In genomic region chr20:33648396-33649004, GRCh38 we compare ENCODE assay signal across 12 cellular contexts. TPM values are rescaled to one million over a fixed set of nuclear protein-coding genes. Genes with fewer than 3 reads are reported as not detected.
DNase-seq lines count a peak whose midpoint lies in the region; ATAC-seq and TF ChIP-seq lines count a peak whose summit lies in the region.
"Had no signal": no experiment of that assay in that cellular context is flagged by ENCODE, and none has a peak within 500 bp of the region (broad histone marks: within the 10 kb centered on the region; RNA-seq: fewer than 3 reads in every experiment).

No MANE protein-coding gene starts in this region.

- H3K9me3 Mint-ChIP-seq in activated CD8-positive, alpha-beta memory T cell treated with anti-CD3 and anti-CD28 coated beads, Interleukin-2, amount 10 ng/mL, durations not matched to agents 7 days and 5 days (ENCODE audit: low read depth) = no peaks in the 10 kb centered on the region

- no peaks in the 10 kb centered on the region for H3K27me3 ChIP-seq in PC-3 (ENCODE audit: low read length)
- no peaks in the 10 kb centered on the region for H3K27me3 ChIP-seq in sigmoid colon
- H3K27me3 ChIP-seq in PC-9 (ENCODE audit: insufficient read depth, low read depth) = no peaks in the 10 kb centered on the region
- H3K27me3 ChIP-seq: pancreas had no signal

- 87 to 90% methylated on average over 14 of the region's 14 CpGs for WGBS in sigmoid colon, 2 donors

- H3K9me3 ChIP-seq in PC-3 (ENCODE audit: low read length) (no peaks in the 10 kb centered on the region), sigmoid colon (no peaks in the 10 kb centered on the region), PC-9 (ENCODE audit: insufficient read depth, low read depth) (no peaks in the 10 kb centered on the region)
- H3K9me3 ChIP-seq: pancreas had no signal

- peaks cover 15% of the 10 kb centered on the region for H3K36me3 Mint-ChIP-seq in activated CD8-positive, alpha-beta memory T cell treated with anti-CD3 and anti-CD28 coated beads, Interleukin-2, amount 10 ng/mL, durations not matched to agents 7 days and 5 days

- DNase-seq in EH (ENCODE audit: low read depth) = peak; percentile 21
- DNase-seq in PC-3 = peak; percentile 48
- peak; percentile 26 for DNase-seq in fibroblast of mammary gland (ENCODE audit: low read depth)
- DNase-seq in sigmoid colon = no peak
- DNase-seq in PC-9 = no peak
- no peak for DNase-seq in COR-L47 (lab: John Stamatoyannopoulos, UW)
- DNase-seq in activated CD8-positive, alpha-beta memory T cell treated with anti-CD3 and anti-CD28 coated beads, Interleukin-2, amount 10 ng/mL, durations not matched to agents 7 days and 5 days = no peak
- DNase-seq in NCI-H2029 treated with DMSO at 0.1 percent for 48 hours (lab: John Stamatoyannopoulos, UW) = no peak
- DNase-seq: KBM-7; NCI-H2081 treated with DMSO at 0.1 percent for 48 hours; stimulated activated CD4-positive, alpha-beta T cell treated with anti-CD3 and anti-CD28 coated beads, Interleukin-4, amount 100 ng/mL, for 1 hour had no signal

- 0 out of 2 replicates have a peak overlapping the region, but pooled peaks have one; percentile 3 for H2AFZ ChIP-seq in PC-3 (ENCODE audit: low read length)
- H2AFZ ChIP-seq in PC-9 = no peak overlapping the region

- H3K9ac ChIP-seq in PC-3 (ENCODE audit: low read length) = no peak overlapping the region

- peak overlapping the region; percentile 58 for H3K27ac ChIP-seq in PC-3 (ENCODE audit: low read length)
- H3K27ac ChIP-seq in sigmoid colon = peak overlapping the region; percentile 5 to 66 (median 55)
- no peak overlapping the region for H3K27ac ChIP-seq in PC-9

- H3K27me3 Mint-ChIP-seq in activated CD8-positive, alpha-beta memory T cell treated with anti-CD3 and anti-CD28 coated beads, Interleukin-2, amount 10 ng/mL, durations not matched to agents 7 days and 5 days = no peaks in the 10 kb centered on the region

- H3K4me1 Mint-ChIP-seq in activated CD8-positive, alpha-beta memory T cell treated with anti-CD3 and anti-CD28 coated beads, Interleukin-2, amount 10 ng/mL, durations not matched to agents 7 days and 5 days = peaks cover 48% of the 10 kb centered on the region

- H4K20me1 ChIP-seq in PC-3 (ENCODE audit: low read length) = no peaks in the 10 kb centered on the region
- H4K20me1 ChIP-seq in PC-9 (ENCODE audit: insufficient read depth) = no peaks in the 10 kb centered on the region

- H3K36me3 ChIP-seq in PC-3 (ENCODE audit: low read depth, low read length) (peaks cover 15% of the 10 kb centered on the region), sigmoid colon (peaks cover 8 to 26% (median 15%) of the 10 kb centered on the region in 4 donors), PC-9 (ENCODE audit: low read depth) (no peaks in the 10 kb centered on the region)

- H3K4me2 ChIP-seq in PC-3 (ENCODE audit: low read length) = peak overlapping the region; percentile 79
- H3K4me2 ChIP-seq in PC-9 = no peak overlapping the region

- H3K79me2 ChIP-seq in PC-3 (ENCODE audit: low read length) (no peaks in the 10 kb centered on the region), PC-9 (ENCODE audit: low read depth) (no peaks in the 10 kb centered on the region)

- POLR2A ChIA-PET in PC-3 (lab: Charles Lee; ENCODE audit: unreplicated experiment) (interaction anchor here (1.0 to 1.4 kb wide), 2 partner anchors 126 to 159 kb away, joined by 6 to 11 read pairs; partner anchors contain the start of gene CBFA2T2), PC-9 (lab: Charles Lee; ENCODE audit: unreplicated experiment) (no interaction called here)

- CTCF ChIA-PET in PC-3 (lab: Charles Lee) = interaction anchor here (1.5 kb wide), 1 partner anchor 94 kb away, joined by 12 read pairs; no protein-coding TSS in a partner anchor
- CTCF ChIA-PET in PC-9 (lab: Charles Lee) = no interaction called here
- CTCF ChIA-PET in activated CD8-positive, alpha-beta memory T cell treated with anti-CD3 and anti-CD28 coated beads, Interleukin-2, amount 10 ng/mL, durations not matched to agents 7 days and 5 days (lab: Charles Lee) = interaction anchor here (1.0 to 1.3 kb wide), 2 partner anchors 18 to 176 kb away, joined by 3 to 10 read pairs; partner anchors contain the start of gene ACTL10

- peak overlapping the region; percentile 36; the same call in 1 of the 2 replicates for H3K4me3 ChIP-seq in PC-3 (ENCODE audit: low read length)
- no peak overlapping the region for H3K4me3 ChIP-seq in fibroblast of mammary gland (ENCODE audit: control insufficient read depth, low read depth, low read length)
- no peak overlapping the region for H3K4me3 ChIP-seq in sigmoid colon
- no peak overlapping the region for H3K4me3 ChIP-seq in PC-9

- H3K4me1 ChIP-seq in PC-3 (ENCODE audit: insufficient read depth, low read length) (peaks cover 34% of the 10 kb centered on the region), sigmoid colon (peaks cover 0 to 37% (median 27%) of the 10 kb centered on the region in 4 donors), PC-9 (replicated peaks; ENCODE audit: insufficient read depth) (peaks cover 27% of the 10 kb centered on the region)

- no peaks in the 10 kb centered on the region for H3K9me2 ChIP-seq in PC-3 (replicated peaks; ENCODE audit: low read length)
- H3K9me2 ChIP-seq in PC-9 (ENCODE audit: insufficient read depth) = no peaks in the 10 kb centered on the region

- no peak for TF ChIP-seq CTCF in PC-3 (conservative IDR thresholded peaks at IDR 0.05; ENCODE audit: low read depth, low read length)
- TF ChIP-seq CTCF in fibroblast of mammary gland (conservative IDR thresholded peaks at IDR 0.05; ENCODE audit: control insufficient read depth, insufficient read depth, low read depth, low read length) = no peak
- no peak for TF ChIP-seq CTCF in sigmoid colon (IDR thresholded peaks at IDR 0.05)
- TF ChIP-seq CTCF in PC-9 (conservative IDR thresholded peaks at IDR 0.05) = no peak

- intact Hi-C loops in PC-3 (cut with micrococcal nuclease) = loop anchor here (5.0 kb wide), 2 partner anchors 86 to 131 kb away; no protein-coding TSS in a partner anchor
- intact Hi-C loops in sigmoid colon (cut with DNase I) = no loop called here
- intact Hi-C loops in PC-9 (cut with micrococcal nuclease; ENCODE audit: unreplicated experiment) = no loop called here

- H3F3A ChIP-seq in PC-3 (ENCODE audit: low read length, unreplicated experiment) (no peaks in the 10 kb centered on the region), PC-9 (ENCODE audit: insufficient read depth, low read depth) (peaks cover 20% of the 10 kb centered on the region)

- TF ChIP-seq POLR2A in sigmoid colon (IDR thresholded peaks at IDR 0.05) = no peak

- peak; percentile 40 for ATAC-seq in PC-3
- ATAC-seq in activated CD8-positive, alpha-beta memory T cell treated with anti-CD3 and anti-CD28 coated beads, Interleukin-2, amount 10 ng/mL, durations not matched to agents 7 days and 5 days = no peak

- no peak overlapping the region for H3K27ac Mint-ChIP-seq in activated CD8-positive, alpha-beta memory T cell treated with anti-CD3 and anti-CD28 coated beads, Interleukin-2, amount 10 ng/mL, durations not matched to agents 7 days and 5 days

- no peak overlapping the region for H3K4me3 Mint-ChIP-seq in activated CD8-positive, alpha-beta memory T cell treated with anti-CD3 and anti-CD28 coated beads, Interleukin-2, amount 10 ng/mL, durations not matched to agents 7 days and 5 days

- TF ChIP-seq EP300 in sigmoid colon (IDR thresholded peaks at IDR 0.05) = no peak

- BruUV-seq in PC-3 (replicated peaks; lab: Mats Ljungman, UMichigan) (no TSS peak), PC-9 (replicated peaks; lab: Mats Ljungman, UMichigan) (no TSS peak)

RNA-seq across cellular contexts. Expression of gene C20orf144, which starts 13.6 kb away (rescaled TPM):
- 0.17 TPM in 1 of 2 replicates, not detected in the other for total RNA-seq in PC-3 (2014; rRNA removed)
- under 1 TPM in 1 of 4 donors, not detected in 3; 0.66 TPM for total RNA-seq in sigmoid colon
- polyA plus RNA-seq in sigmoid colon = under 1 TPM in 1 of 3 donors, not detected in 2; 0.12 TPM
- 0.18 and 0.20 TPM in 2 replicates for total RNA-seq in PC-9 (2021)
- under 1 TPM; 0.30 to 0.53 TPM for total RNA-seq in activated CD8-positive, alpha-beta memory T cell treated with anti-CD3 and anti-CD28 coated beads, Interleukin-2, amount 10 ng/mL, durations not matched to agents 7 days and 5 days

RNA-seq across cellular contexts. Expression of gene ACTL10, which starts 18.2 kb away (rescaled TPM):
- total RNA-seq in PC-3 (2014; rRNA removed) (1.6 and 2.8 TPM in 2 replicates), sigmoid colon (1 to 10 TPM in 1 of 4 donors, under 1 TPM in 3; 0.54 to 1.1 (median 0.61) TPM), PC-9 (2021) (0.85 and 1.0 TPM in 2 replicates)
- 1 to 10 TPM in 2 of 3 donors, under 1 TPM in 1; 0.60 to 4.5 (median 1.6) TPM for polyA plus RNA-seq in sigmoid colon
- 1 to 10 TPM; 3.7 to 3.9 TPM for total RNA-seq in activated CD8-positive, alpha-beta memory T cell treated with anti-CD3 and anti-CD28 coated beads, Interleukin-2, amount 10 ng/mL, durations not matched to agents 7 days and 5 days

RNA-seq across cellular contexts. Expression of gene NECAB3, which starts 25.7 kb away (rescaled TPM):
- 41.2 and 43.5 TPM in 2 replicates for total RNA-seq in PC-3 (2014; rRNA removed)
- total RNA-seq in sigmoid colon = 10 to 100 TPM; 44.6 to 50.1 (median 48.0) TPM
- 10 to 100 TPM; 27.1 to 30.7 (median 30.0) TPM for polyA plus RNA-seq in sigmoid colon
- total RNA-seq in PC-9 (2021) = 72.1 and 77.7 TPM in 2 replicates
- 10 to 100 TPM; 28.3 to 34.0 TPM for total RNA-seq in activated CD8-positive, alpha-beta memory T cell treated with anti-CD3 and anti-CD28 coated beads, Interleukin-2, amount 10 ng/mL, durations not matched to agents 7 days and 5 days

RNA-seq across cellular contexts. Expression of gene E2F1, which starts 37.7 kb away (rescaled TPM):
- total RNA-seq in PC-3 (2014; rRNA removed) = 63.7 and 72.2 TPM in 2 replicates
- 1 to 10 TPM in 1 of 4 donors, under 1 TPM in 3; 0.33 to 1.7 (median 0.83) TPM for total RNA-seq in sigmoid colon
- 10 to 100 TPM in 1 of 3 donors, 1 to 10 TPM in 2; 1.8 to 13.1 (median 5.1) TPM for polyA plus RNA-seq in sigmoid colon
- 31.5 and 31.6 TPM in 2 replicates for total RNA-seq in PC-9 (2021)
- 100 to 1,000 TPM in 1 of 2 experiments, 10 to 100 TPM in 1; 87.7 to 100 TPM for total RNA-seq in activated CD8-positive, alpha-beta memory T cell treated with anti-CD3 and anti-CD28 coated beads, Interleukin-2, amount 10 ng/mL, durations not matched to agents 7 days and 5 days

Comparison
In these comparisons a context has a peak if more than half of its experiments do, and no peak if none do; other contexts are left out.
1. DNase-seq: peak in EH (single experiment), PC-3 (single experiment) and fibroblast of mammary gland (single experiment); none in sigmoid colon (single experiment), PC-9 (0 of 2), COR-L47 (single experiment), activated CD8-positive, alpha-beta memory T cell treated with anti-CD3 and anti-CD28 coated beads, Interleukin-2, amount 10 ng/mL, durations not matched to agents 7 days and 5 days (single experiment) and NCI-H2029 treated with DMSO at 0.1 percent for 48 hours (single experiment).